ENCODE assay signal across 25 cellular contexts in the genomic region with DNA sequence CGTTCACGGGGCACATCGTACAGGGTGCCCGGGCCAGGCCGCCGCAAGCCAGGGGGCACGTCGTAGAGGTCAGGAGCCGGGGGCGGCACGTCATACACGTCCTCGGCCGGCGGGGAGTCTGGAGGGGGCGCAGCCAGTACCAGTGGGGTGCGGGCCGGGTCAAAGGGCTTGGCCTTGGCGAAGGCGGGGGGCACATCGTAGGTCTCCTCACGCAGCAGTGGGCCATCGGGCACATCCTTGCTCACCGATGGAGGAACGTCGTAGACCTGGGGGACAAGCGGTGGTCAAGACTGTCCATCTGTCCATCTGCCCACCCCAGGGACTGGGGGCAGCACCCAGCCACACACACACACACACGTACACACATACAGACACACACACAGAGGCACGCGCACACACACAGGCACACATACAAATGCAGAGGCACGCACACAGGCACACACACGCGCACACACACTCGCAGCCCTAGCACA. TPM values are rescaled to one million over a fixed set of nuclear protein-coding genes. Genes with fewer than 3 reads are reported as not detected.
DNase-seq lines count a peak whose midpoint lies in the region; ATAC-seq and TF ChIP-seq lines count a peak whose summit lies in the region.
"Had no signal": no experiment of that assay in that cellular context is flagged by ENCODE, and none has a peak within 500 bp of the region (broad histone marks: within the 10 kb centered on the region; RNA-seq: fewer than 3 reads in every experiment).

No MANE protein-coding gene starts in this region.

- no peaks in the 10 kb centered on the region for H3K9me3 Mint-ChIP-seq in endothelial cell (ENCODE audit: unreplicated experiment)
- H3K9me3 Mint-ChIP-seq: CD8-positive, alpha-beta T cell; dendritic cell treated with granulocyte-macrophage colony-stimulating factor and Interleukin-4, amounts not matched to agents 40 ng/mL and 50 ng/mL, for 4 days; memory B cell had no signal

- H3K4me2 ChIP-seq in neuronal stem cell (ENCODE audit: insufficient read depth, low read length, poor library complexity, severe bottlenecking), result no peak overlapping the region
- H3K4me2 ChIP-seq: KMS-11 had no signal

- H2BK15ac ChIP-seq in neuronal stem cell (ENCODE audit: low read length), result no peak overlapping the region

- intact Hi-C loops in left cardiac atrium (cut with DNase I), result no loop called here
- intact Hi-C loops in left ventricle myocardium inferior (cut with micrococcal nuclease), result no loop called here
- intact Hi-C loops in uterus (cut with DNase I; ENCODE audit: low total_unique reads), result loop anchor here (5.0 kb wide), 1 partner anchor 152 kb away; no protein-coding TSS in a partner anchor

- H2BK5ac ChIP-seq in neuronal stem cell (ENCODE audit: low read length), result no peak overlapping the region

- peak overlapping the region; percentile 25 for H3K23ac ChIP-seq in neuronal stem cell (ENCODE audit: low read depth, low read length, poor library complexity)

- no peak overlapping the region for H2AFZ ChIP-seq in neuronal stem cell (ENCODE audit: low read length)

- H2AK5ac ChIP-seq in neuronal stem cell (ENCODE audit: low read depth, low read length), result no peak overlapping the region

- peak overlapping the region; percentile 59 for H3K27ac Mint-ChIP-seq in endothelial cell (ENCODE audit: unreplicated experiment)
- H3K27ac Mint-ChIP-seq: CD8-positive, alpha-beta T cell; dendritic cell treated with granulocyte-macrophage colony-stimulating factor and Interleukin-4, amounts not matched to agents 40 ng/mL and 50 ng/mL, for 4 days; memory B cell had no signal

- H3K36me3 ChIP-seq in left ventricle myocardium inferior (peaks cover 56% of the 10 kb centered on the region), neuronal stem cell (replicated peaks in 1 of 2; ENCODE audit: control insufficient read depth in 2 of 2, insufficient read depth in 2 of 2, low read length in 2 of 2) (peaks cover 42 to 94% of the 10 kb centered on the region in 2 donors), uterus (no peaks in the 10 kb centered on the region)

- H4K8ac ChIP-seq in neuronal stem cell (ENCODE audit: low read depth, low read length), result no peak overlapping the region

- peaks cover 52% of the 10 kb centered on the region for H3K36me3 Mint-ChIP-seq in endothelial cell (ENCODE audit: low read depth, unreplicated experiment)
- H3K36me3 Mint-ChIP-seq: CD8-positive, alpha-beta T cell; memory B cell had no signal

- H3K4me1 ChIP-seq in left ventricle myocardium inferior (peaks cover 65% of the 10 kb centered on the region), neuronal stem cell (ENCODE audit: control insufficient read depth in 2 of 2, insufficient read depth in 1 of 2, low read depth in 1 of 2, low read length in 2 of 2) (peaks cover 11 to 20% of the 10 kb centered on the region in 2 donors), uterus (peaks cover 12 to 41% of the 10 kb centered on the region in 2 donors)

- no peaks in the 10 kb centered on the region for H3K27me3 ChIP-seq in left ventricle myocardium inferior (ENCODE audit: low read depth)
- H3K27me3 ChIP-seq in neuronal stem cell (ENCODE audit: control insufficient read depth in 3 of 3, insufficient read depth in 3 of 3, low read depth in 1 of 3, low read length in 3 of 3), result peaks cover 0 to 2% (median 0%) of the 10 kb centered on the region in 3 experiments
- no peaks in the 10 kb centered on the region for H3K27me3 ChIP-seq in uterus
- H3K27me3 ChIP-seq: adrenal gland, upper lobe of left lung had no signal

- no peak for ATAC-seq in left cardiac atrium
- ATAC-seq: CD8-positive, alpha-beta T cell had no signal

- no peak overlapping the region for H4K91ac ChIP-seq in neuronal stem cell (ENCODE audit: low read depth, low read length, poor library complexity)

- DNase-seq in left cardiac atrium, result peak; percentile 22
- DNase-seq in left ventricle myocardium inferior, result no peak
- DNase-seq in endothelial cell (ENCODE audit: low spot score), result no peak
- no peak for DNase-seq in neuronal stem cell (ENCODE audit: low spot score)
- DNase-seq in uterus, result peak; percentile 18 to 29
- DNase-seq in NCI-H526 treated with DMSO at 0.1 percent for 48 hours (lab: John Stamatoyannopoulos, UW), result no peak
- no peak for DNase-seq in NCI-H146 (lab: John Stamatoyannopoulos, UW)
- DNase-seq in GDM1 (lab: John Stamatoyannopoulos, UW), result no peak
- DNase-seq: AML-193; CD8-positive, alpha-beta T cell; DMS153; kidney glomerular epithelial cell; NCI-H1694; NCI-H524 treated with DMSO at 0.1 percent for 48 hours had no signal

- H3K4me3 ChIP-seq in left ventricle myocardium inferior, result no peak overlapping the region
- H3K4me3 ChIP-seq in neuronal stem cell (ENCODE audit: low read length in 2 of 2), result no peak overlapping the region
- no peak overlapping the region for H3K4me3 ChIP-seq in uterus
- H3K4me3 ChIP-seq: adrenal gland, SK-N-MC, upper lobe of left lung had no signal

- TF ChIP-seq POLR2A in uterus (IDR thresholded peaks at IDR 0.05), result no peak

- no peak overlapping the region for H3K4ac ChIP-seq in neuronal stem cell (ENCODE audit: low read length)

- H3K9me3 ChIP-seq in left ventricle myocardium inferior (replicated peaks), result no peaks in the 10 kb centered on the region
- H3K9me3 ChIP-seq in neuronal stem cell (replicated peaks in 1 of 2; ENCODE audit: control insufficient read depth in 2 of 2, insufficient read depth in 1 of 2, low read depth in 1 of 2, low read length in 2 of 2), result no peaks in the 10 kb centered on the region
- H3K9me3 ChIP-seq in uterus, result no peaks in the 10 kb centered on the region
- H3K9me3 ChIP-seq: adrenal gland, upper lobe of left lung had no signal

- WGBS in neuronal stem cell (ENCODE audit: extremely low coverage in 2 of 2, insufficient read length in 2 of 2, insufficient replicate concordance in 1 of 2), 2 donors, result no CpG with 5 or more reads among the region's 34 CpGs

- H3K79me1 ChIP-seq in neuronal stem cell (ENCODE audit: low read depth, low read length), result peaks cover 43% of the 10 kb centered on the region

- H3K18ac ChIP-seq in neuronal stem cell (ENCODE audit: low read length), result no peak overlapping the region

- H3K4me1 Mint-ChIP-seq in endothelial cell (ENCODE audit: unreplicated experiment), result peaks cover 16% of the 10 kb centered on the region

- no peak overlapping the region for H3K14ac ChIP-seq in neuronal stem cell (ENCODE audit: low read length)

- H2BK120ac ChIP-seq in neuronal stem cell (ENCODE audit: low read depth, low read length), result no peak overlapping the region

- peak overlapping the region; percentile 83 for H3K4me3 Mint-ChIP-seq in endothelial cell (ENCODE audit: unreplicated experiment)
- H3K4me3 Mint-ChIP-seq: CD8-positive, alpha-beta T cell; dendritic cell treated with granulocyte-macrophage colony-stimulating factor and Interleukin-4, amounts not matched to agents 40 ng/mL and 50 ng/mL, for 4 days; memory B cell had no signal

- no peak overlapping the region for H3K9ac ChIP-seq in neuronal stem cell (ENCODE audit: low read depth, low read length, poor library complexity)
- H3K9ac ChIP-seq: KMS-11 had no signal

- H3K27ac ChIP-seq in left ventricle myocardium inferior (replicated peaks), result no peak overlapping the region
- H3K27ac ChIP-seq in neuronal stem cell (replicated peaks; ENCODE audit: low read length), result no peak overlapping the region
- H3K27ac ChIP-seq in uterus, result no peak overlapping the region
- H3K27ac ChIP-seq: adrenal gland, KMS-11, SK-N-MC had no signal

- TF ChIP-seq CTCF in left ventricle myocardium inferior (IDR thresholded peaks at IDR 0.05; ENCODE audit: borderline replicate concordance), result no peak
- no peak for TF ChIP-seq CTCF in endothelial cell (IDR thresholded peaks at IDR 0.05; ENCODE audit: unreplicated experiment)
- TF ChIP-seq CTCF in uterus (IDR thresholded peaks at IDR 0.05), result no peak

- no peak overlapping the region for H2BK12ac ChIP-seq in neuronal stem cell (ENCODE audit: low read length)

- H3K27me3 Mint-ChIP-seq in endothelial cell (ENCODE audit: unreplicated experiment), result peaks cover 32% of the 10 kb centered on the region

RNA-seq across cellular contexts. Expression of gene BCAR1, which starts 15.7 kb away (rescaled TPM):
- total RNA-seq in left cardiac atrium, result 10 to 100 TPM; 46.5 to 65.9 TPM
- 82.8 TPM for total RNA-seq in left ventricle myocardium inferior
- total RNA-seq in endothelial cell (ENCODE audit: unreplicated experiment), result 182 TPM
- polyA plus RNA-seq in neuronal stem cell (2013, experiment 1 of 2), result 43.7 TPM
- polyA plus RNA-seq in neuronal stem cell (2013, experiment 2 of 2), result 43.2 TPM
- total RNA-seq in uterus, result 100 to 1,000 TPM in 1 of 4 donors, 10 to 100 TPM in 3; 42.8 to 104 (median 47.2) TPM
- total RNA-seq: CD8-positive, alpha-beta T cell; T-helper 2 cell treated with Interferon-gamma antibody and Interleukin-4, amounts not matched to agents 100 ng/mL and 5 ng/mL, for 36 hours had no signal

RNA-seq across cellular contexts. Expression of gene CTRB1, which starts 17.0 kb away (rescaled TPM):
- 1 to 10 TPM in 1 of 2 donors, under 1 TPM in 1; 0.39 to 1.4 TPM for total RNA-seq in left cardiac atrium
- not detected for total RNA-seq in left ventricle myocardium inferior
- total RNA-seq in endothelial cell (ENCODE audit: unreplicated experiment), result not detected
- polyA plus RNA-seq in neuronal stem cell (2013, experiment 1 of 2), result 0.06 TPM
- 0.06 TPM for polyA plus RNA-seq in neuronal stem cell (2013, experiment 2 of 2)
- total RNA-seq in uterus, result not detected
- total RNA-seq: bronchial epithelial cell; CD8-positive, alpha-beta T cell; G401; glomerular endothelial cell; T-helper 2 cell treated with Interferon-gamma antibody and Interleukin-4, amounts not matched to agents 100 ng/mL and 5 ng/mL, for 36 hours had no signal

RNA-seq across cellular contexts. Expression of gene CTRB2, which starts 28.8 kb away (rescaled TPM):
- total RNA-seq in left cardiac atrium, result not detected
- not detected for total RNA-seq in left ventricle myocardium inferior
- total RNA-seq in endothelial cell (ENCODE audit: unreplicated experiment), result not detected
- not detected for polyA plus RNA-seq in neuronal stem cell (2013, experiment 1 of 2)
- 0.01 TPM for polyA plus RNA-seq in neuronal stem cell (2013, experiment 2 of 2)
- not detected for total RNA-seq in uterus
- total RNA-seq: bronchial epithelial cell; CD8-positive, alpha-beta T cell; G401; glomerular endothelial cell; omental fat pad; T-helper 2 cell treated with Interferon-gamma antibody and Interleukin-4, amounts not matched to agents 100 ng/mL and 5 ng/mL, for 36 hours had no signal

Comparison
In these comparisons a context has a peak if more than half of its experiments do, and no peak if none do; other contexts are left out.
1. DNase-seq: peak in left cardiac atrium (single experiment) and uterus (2 of 2); none in left ventricle myocardium inferior (single experiment), endothelial cell (single experiment), neuronal stem cell (single experiment), NCI-H526 treated with DMSO at 0.1 percent for 48 hours (single experiment), NCI-H146 (single experiment) and GDM1 (single experiment).